In genomic region chr2:127293758-127294562, GRCh38 we compare ENCODE assay signal across 8 cellular contexts. TPM values are rescaled to one million over a fixed set of nuclear protein-coding genes. Genes with fewer than 3 reads are reported as not detected.
DNase-seq lines count a peak whose midpoint lies in the region; ATAC-seq and TF ChIP-seq lines count a peak whose summit lies in the region.

Gene ERCC3 (minus strand): TSS chr2:127294144. CDS start chr2:127294081, 63 bp downstream.

- no peaks in the 10 kb centered on the region for H3K9me3 ChIP-seq in adipocyte (ENCODE audit: control insufficient read depth, low read length)
- H3K9me3 ChIP-seq in heart left ventricle, result no peaks in the 10 kb centered on the region
- no peaks in the 10 kb centered on the region for H3K9me3 ChIP-seq in transverse colon

- no peak for TF ChIP-seq EP300 in transverse colon (IDR thresholded peaks at IDR 0.05; ENCODE audit: low read depth)

- H3K27ac ChIP-seq in heart left ventricle, result peak within 1 kb of the TSS in 11 of 12 donors; percentile 29 to 88 (median 78)
- peak within 1 kb of the TSS; percentile 76 to 84 (median 81) for H3K27ac ChIP-seq in transverse colon

- ATAC-seq in HG02610 (IDR thresholded peaks at IDR 0.05; ENCODE audit: unreplicated experiment) (peak; percentile 99), heart left ventricle (peak; percentile 89 to 98 (median 97))

- no peaks in the 10 kb centered on the region for H3K27me3 ChIP-seq in adipocyte (replicated peaks; ENCODE audit: control insufficient read depth, insufficient read depth, low read length)
- H3K27me3 ChIP-seq in heart left ventricle, result no peaks in the 10 kb centered on the region
- H3K27me3 ChIP-seq in transverse colon, result no peaks in the 10 kb centered on the region

- H3K36me3 ChIP-seq in adipocyte (ENCODE audit: control insufficient read depth, insufficient read depth, low read length, severe bottlenecking), result peaks cover 34% of the 10 kb centered on the region
- H3K36me3 ChIP-seq in heart left ventricle, result peaks cover 0 to 41% (median 37%) of the 10 kb centered on the region in 9 donors
- H3K36me3 ChIP-seq in transverse colon, result peaks cover 0 to 20% (median 8%) of the 10 kb centered on the region in 4 donors

- 1% methylated on average over 27 to 55 of the region's 55 CpGs for WGBS in heart left ventricle, 4 donors
- 0 to 1% methylated on average over 2 to 29 of the region's 55 CpGs for WGBS in transverse colon (ENCODE audit: low coverage in 1 of 2), 2 donors

- intact Hi-C loops in heart left ventricle (cut with DNase I) (loop anchor here in 2 of 10 donors (10.0 kb wide), 2 partner anchors 219 to 229 kb away; no protein-coding TSS in a partner anchor), transverse colon (cut with DNase I; ENCODE audit: low total_unique reads) (no loop called here)

- H3K4me1 ChIP-seq in adipocyte (ENCODE audit: control insufficient read depth, insufficient read depth, low read length) (peaks cover 4% of the 10 kb centered on the region), heart left ventricle (peaks cover 0 to 25% (median 12%) of the 10 kb centered on the region in 12 donors), transverse colon (peaks cover 6 to 15% (median 8%) of the 10 kb centered on the region in 4 donors)

- in situ Hi-C loops in transverse colon (cut with MboI; ENCODE audit: low pct_ligation_motif_present in 1 of 4, low pct_unique_long_range_greater_than_20kb in 1 of 4, low sequenced_read_pairs in 3 of 4), result no loop called here

- no peak for TF ChIP-seq CTCF in GM12865 (IDR thresholded peaks at IDR 0.05; ENCODE audit: insufficient read depth, low read depth, low read length, missing control alignments)
- TF ChIP-seq CTCF in heart left ventricle (IDR thresholded peaks at IDR 0.05), result no peak
- TF ChIP-seq CTCF in transverse colon (IDR thresholded peaks at IDR 0.05), result no peak

- H3K9ac ChIP-seq in adipocyte (ENCODE audit: low read length), result peak within 1 kb of the TSS; percentile 97

- TF ChIP-seq POLR2A in heart left ventricle (IDR thresholded peaks at IDR 0.05), result peak in 1 of 2 donors; percentile 62
- peak; percentile 50 for TF ChIP-seq POLR2A in transverse colon (IDR thresholded peaks at IDR 0.05)

- DNase-seq in GM12865 (ENCODE audit: low read depth) (peak; percentile 91), NCI-H1092 (lab: John Stamatoyannopoulos, UW) (peak; percentile 73), T follicular helper cell (ENCODE audit: low read depth) (peak; percentile 64), adipocyte (ENCODE audit: low read depth) (peak; percentile 90), heart left ventricle (peak; percentile 84 to 94 (median 91)), pons (ENCODE audit: low spot score) (peak; percentile 82), transverse colon (peak; percentile 85)

- peak within 1 kb of the TSS; percentile 98 for H3K4me3 ChIP-seq in GM12865 (ENCODE audit: low read depth, low read length)
- H3K4me3 ChIP-seq in adipocyte (ENCODE audit: low read length), result peak within 1 kb of the TSS; percentile 97
- peak within 1 kb of the TSS; percentile 75 to 99 (median 88) for H3K4me3 ChIP-seq in heart left ventricle
- peak within 1 kb of the TSS; percentile 59 to 94 (median 80) for H3K4me3 ChIP-seq in transverse colon

RNA-seq across cellular contexts. Expression of gene ERCC3, which starts in this region (rescaled TPM):
- total RNA-seq in heart left ventricle (10 to 100 TPM; 18.1 to 27.9 (median 23.1) TPM), transverse colon (10 to 100 TPM; 30.0 to 47.2 (median 39.0) TPM)
- polyA plus RNA-seq in heart left ventricle, result 10 to 100 TPM; 12.6 to 33.1 TPM

Comparison
In these comparisons a context has a peak if more than half of its experiments do, and no peak if none do; other contexts are left out.
1. Peak in every context shown above with its lines: DNase-seq, ATAC-seq, H3K4me3 ChIP-seq and H3K27ac ChIP-seq.